In genomic region chr6:103284835-103285234, GRCh38 we compare ENCODE assay signal across 21 cellular contexts.
DNase-seq lines count a peak whose midpoint lies in the region; ATAC-seq and TF ChIP-seq lines count a peak whose summit lies in the region.
"Had no signal": no experiment of that assay in that cellular context is flagged by ENCODE, and none has a peak within 500 bp of the region (broad histone marks: within the 10 kb centered on the region; RNA-seq: fewer than 3 reads in every experiment).

No MANE protein-coding gene starts in this region.

- no peak for TF ChIP-seq CTCF in GM13976 (IDR thresholded peaks at IDR 0.05; ENCODE audit: borderline replicate concordance, control extremely low read depth, extremely low read depth, insufficient read depth, missing control alignments)

- DNase-seq in CD1c-positive myeloid dendritic cell (ENCODE audit: extremely low spot score): peak; percentile 0
- DNase-seq in cerebellar cortex (ENCODE audit: low spot score): peak; percentile 0
- no peak for DNase-seq in left lobe of liver (ENCODE audit: low spot score)
- no peak for DNase-seq in GM13976 (ENCODE audit: low spot score)
- DNase-seq in activated naive CD4-positive, alpha-beta T cell treated with anti-CD3 and anti-CD28 coated beads for 36 hours: no peak
- no peak for DNase-seq in DMS153 (lab: John Stamatoyannopoulos, UW)
- DNase-seq: 8988T; ACHN; AML-193; BE2C; Calu3; CD4-positive, alpha-beta memory T cell; COR-L47; DND-41; GDM1; H9 had no signal

- ATAC-seq in left lobe of liver: peak; percentile 54
- ATAC-seq: A549, GM12878, GM23338, HCT116 had no signal

- intact Hi-C loops in activated naive CD4-positive, alpha-beta T cell treated with anti-CD3 and anti-CD28 coated beads for 36 hours (cut with micrococcal nuclease): no loop called here

- peaks cover 5% of the 10 kb centered on the region for H3K9me3 Mint-ChIP-seq in activated naive CD4-positive, alpha-beta T cell treated with anti-CD3 and anti-CD28 coated beads for 36 hours

- CTCF ChIA-PET in activated naive CD4-positive, alpha-beta T cell treated with anti-CD3 and anti-CD28 coated beads for 36 hours (lab: Charles Lee): no interaction called here

- H3K36me3 Mint-ChIP-seq in activated naive CD4-positive, alpha-beta T cell treated with anti-CD3 and anti-CD28 coated beads for 36 hours (ENCODE audit: low read depth): no peaks in the 10 kb centered on the region
- H3K36me3 Mint-ChIP-seq: CD14-positive monocyte; CD4-positive, alpha-beta memory T cell had no signal

- in situ Hi-C loops in GM13976 (cut with MboI; ENCODE audit: low sequenced_read_pairs, unreplicated experiment): no loop called here

- no peak overlapping the region for H3K27ac Mint-ChIP-seq in activated naive CD4-positive, alpha-beta T cell treated with anti-CD3 and anti-CD28 coated beads for 36 hours
- H3K27ac Mint-ChIP-seq: CD14-positive monocyte; CD4-positive, alpha-beta memory T cell; GM23338; H9 had no signal

- H3K4me1 Mint-ChIP-seq in activated naive CD4-positive, alpha-beta T cell treated with anti-CD3 and anti-CD28 coated beads for 36 hours (ENCODE audit: low read depth): no peaks in the 10 kb centered on the region
- H3K4me1 Mint-ChIP-seq: CD14-positive monocyte; CD4-positive, alpha-beta memory T cell; GM23338; H9 had no signal

- H3K27me3 Mint-ChIP-seq in activated naive CD4-positive, alpha-beta T cell treated with anti-CD3 and anti-CD28 coated beads for 36 hours (ENCODE audit: low read depth): no peaks in the 10 kb centered on the region
- H3K27me3 Mint-ChIP-seq: CD4-positive, alpha-beta memory T cell had no signal

- no peak overlapping the region for H3K4me3 Mint-ChIP-seq in activated naive CD4-positive, alpha-beta T cell treated with anti-CD3 and anti-CD28 coated beads for 36 hours
- H3K4me3 Mint-ChIP-seq: CD4-positive, alpha-beta memory T cell; GM23338; H9 had no signal

Comparison
In these comparisons a context has a peak if more than half of its experiments do, and no peak if none do; other contexts are left out.
1. DNase-seq: peak in CD1c-positive myeloid dendritic cell (single experiment) and cerebellar cortex (single experiment); none in left lobe of liver (single experiment), GM13976 (single experiment), activated naive CD4-positive, alpha-beta T cell treated with anti-CD3 and anti-CD28 coated beads for 36 hours (single experiment) and DMS153 (single experiment).